ENCODE assay signal across 11 cellular contexts in genomic region chr12:17928708-17929366, GRCh38.
DNase-seq lines count a peak whose midpoint lies in the region; ATAC-seq lines count a peak whose summit lies in the region.
"Had no signal": no experiment of that assay in that cellular context is flagged by ENCODE, and none has a peak within 500 bp of the region (broad histone marks: within the 10 kb centered on the region; RNA-seq: fewer than 3 reads in every experiment).

No MANE protein-coding gene starts in this region.

- ATAC-seq in GM18498 (IDR thresholded peaks at IDR 0.05; ENCODE audit: unreplicated experiment) = no peak
- no peak for ATAC-seq in HG02642 (IDR thresholded peaks at IDR 0.05; ENCODE audit: poor library complexity, unreplicated experiment)
- ATAC-seq in GM21390 (IDR thresholded peaks at IDR 0.05; ENCODE audit: unreplicated experiment) = no peak
- ATAC-seq: gastrocnemius medialis had no signal

- DNase-seq in GM04503 (ENCODE audit: low read depth) (peak; percentile 6), NCI-H460 (ENCODE audit: extremely low read depth, low read depth) (peak; percentile 70), dedifferentiated amniotic fluid mesenchymal stem cell (ENCODE audit: extremely low spot score) (peak; percentile 50), non-pigmented ciliary epithelial cell (ENCODE audit: low read depth) (peak; percentile 62), medulla oblongata (ENCODE audit: extremely low spot score) (no peak)
- DNase-seq: activated effector memory CD4-positive, alpha-beta T cell treated with anti-CD3 and anti-CD28 coated beads, Interleukin-2, amount 50 U/mL, for 16 hours; gastrocnemius medialis; ovary had no signal
